In genomic region chr2:99763764-99764163, GRCh38 we compare ENCODE assay signal across 26 cellular contexts.
"Had no signal": no experiment of that assay in that cellular context is flagged by ENCODE, and none has a peak within 500 bp of the region (broad histone marks: within the 10 kb centered on the region; RNA-seq: fewer than 3 reads in every experiment).

No MANE protein-coding gene starts in this region.

- H3K9me3 Mint-ChIP-seq: endodermal cell; naive B cell; natural killer cell treated with Interleukin-12 subunit alpha and Interleukin-12 subunit beta and Interleukin-15 and Interleukin-18, amount 100 ng/mL, for 72 hours; stimulated activated memory B cell treated with anti-CD40 and anti-IgM and Interleukin-4, amounts not matched to agents 10 μg/mL and 1 μg/mL and 100 μg/mL, for 72 hours; stimulated activated naive CD8-positive, alpha-beta T cell treated with anti-CD3 and anti-CD28 coated beads, Interleukin-15, Interleukin-2, amounts not matched to agents 100 ng/mL and 50 ng/mL, for 24 hours had no signal

- H3K36me3 Mint-ChIP-seq: mesothelial cell of epicardium; natural killer cell treated with Interleukin-12 subunit alpha and Interleukin-12 subunit beta and Interleukin-15 and Interleukin-18, amount 100 ng/mL, for 72 hours had no signal

- H3K4me3 Mint-ChIP-seq: dendritic cell treated with granulocyte-macrophage colony-stimulating factor and Interleukin-4, amounts not matched to agents 40 ng/mL and 50 ng/mL, for 4 days; endodermal cell; mesothelial cell of epicardium; naive B cell; natural killer cell treated with Interleukin-12 subunit alpha and Interleukin-12 subunit beta and Interleukin-15 and Interleukin-18, amount 100 ng/mL, for 72 hours; stimulated activated memory B cell treated with anti-CD40 and anti-IgM and Interleukin-4, amounts not matched to agents 10 μg/mL and 1 μg/mL and 100 μg/mL, for 72 hours; stimulated activated naive CD8-positive, alpha-beta T cell treated with anti-CD3 and anti-CD28 coated beads, Interleukin-15, Interleukin-2, amounts not matched to agents 100 ng/mL and 50 ng/mL, for 24 hours had no signal

- H3K4me1 Mint-ChIP-seq: endodermal cell, mesothelial cell of epicardium had no signal

- H3K4me3 ChIP-seq: colonic mucosa, esophagus squamous epithelium, mucosa of descending colon, psoas muscle, skin epidermis, spleen, thoracic aorta, tibial nerve, upper lobe of left lung had no signal

- FAIRE-seq: keratinocyte, urothelium cell line had no signal

- ATAC-seq: mucosa of descending colon; natural killer cell treated with Interleukin-12 subunit alpha and Interleukin-12 subunit beta and Interleukin-15 and Interleukin-18, amount 100 ng/mL, for 72 hours; psoas muscle; right cardiac atrium; stimulated activated memory B cell treated with anti-CD40 and anti-IgM and Interleukin-4, amounts not matched to agents 10 μg/mL and 1 μg/mL and 100 μg/mL, for 72 hours had no signal

- H3K36me3 ChIP-seq: colonic mucosa, esophagus squamous epithelium, thoracic aorta, tibial nerve, upper lobe of left lung had no signal

- H3K27ac Mint-ChIP-seq: dendritic cell treated with granulocyte-macrophage colony-stimulating factor and Interleukin-4, amounts not matched to agents 40 ng/mL and 50 ng/mL, for 4 days; endodermal cell; mesothelial cell of epicardium; natural killer cell treated with Interleukin-12 subunit alpha and Interleukin-12 subunit beta and Interleukin-15 and Interleukin-18, amount 100 ng/mL, for 72 hours; stimulated activated memory B cell treated with anti-CD40 and anti-IgM and Interleukin-4, amounts not matched to agents 10 μg/mL and 1 μg/mL and 100 μg/mL, for 72 hours; stimulated activated naive CD8-positive, alpha-beta T cell treated with anti-CD3 and anti-CD28 coated beads, Interleukin-15, Interleukin-2, amounts not matched to agents 100 ng/mL and 50 ng/mL, for 24 hours had no signal

- H3K4me1 ChIP-seq: colonic mucosa, esophagus squamous epithelium, psoas muscle, tibial nerve, upper lobe of left lung had no signal

- H3K27ac ChIP-seq: colonic mucosa, epithelial cell of prostate, esophagus squamous epithelium, psoas muscle, skin epidermis, spleen, thoracic aorta, tibial nerve, upper lobe of left lung had no signal

- H3K27me3 ChIP-seq: colonic mucosa, esophagus squamous epithelium, spleen, tibial nerve, upper lobe of left lung had no signal

- H3K9me3 ChIP-seq: colonic mucosa, esophagus squamous epithelium, mucosa of descending colon, psoas muscle, thoracic aorta, upper lobe of left lung had no signal

- H3K27me3 Mint-ChIP-seq: dendritic cell treated with granulocyte-macrophage colony-stimulating factor and Interleukin-4, amounts not matched to agents 40 ng/mL and 50 ng/mL, for 4 days; naive B cell; stimulated activated memory B cell treated with anti-CD40 and anti-IgM and Interleukin-4, amounts not matched to agents 10 μg/mL and 1 μg/mL and 100 μg/mL, for 72 hours; stimulated activated naive CD8-positive, alpha-beta T cell treated with anti-CD3 and anti-CD28 coated beads, Interleukin-15, Interleukin-2, amounts not matched to agents 100 ng/mL and 50 ng/mL, for 24 hours had no signal

- DNase-seq: colonic mucosa; effector CD8-positive, alpha-beta T cell; endodermal cell; esophagus squamous epithelium; foreskin melanocyte; mesenchymal stem cell; mucosa of descending colon; naive B cell; nucleus accumbens; posterior cingulate gyrus; psoas muscle; right cardiac atrium; spleen; stimulated activated CD4-positive, alpha-beta T cell treated with anti-CD3 and anti-CD28 coated beads, Interleukin-4, amount 100 ng/mL, for 4 hours; upper lobe of left lung had no signal
